In the genomic region with DNA sequence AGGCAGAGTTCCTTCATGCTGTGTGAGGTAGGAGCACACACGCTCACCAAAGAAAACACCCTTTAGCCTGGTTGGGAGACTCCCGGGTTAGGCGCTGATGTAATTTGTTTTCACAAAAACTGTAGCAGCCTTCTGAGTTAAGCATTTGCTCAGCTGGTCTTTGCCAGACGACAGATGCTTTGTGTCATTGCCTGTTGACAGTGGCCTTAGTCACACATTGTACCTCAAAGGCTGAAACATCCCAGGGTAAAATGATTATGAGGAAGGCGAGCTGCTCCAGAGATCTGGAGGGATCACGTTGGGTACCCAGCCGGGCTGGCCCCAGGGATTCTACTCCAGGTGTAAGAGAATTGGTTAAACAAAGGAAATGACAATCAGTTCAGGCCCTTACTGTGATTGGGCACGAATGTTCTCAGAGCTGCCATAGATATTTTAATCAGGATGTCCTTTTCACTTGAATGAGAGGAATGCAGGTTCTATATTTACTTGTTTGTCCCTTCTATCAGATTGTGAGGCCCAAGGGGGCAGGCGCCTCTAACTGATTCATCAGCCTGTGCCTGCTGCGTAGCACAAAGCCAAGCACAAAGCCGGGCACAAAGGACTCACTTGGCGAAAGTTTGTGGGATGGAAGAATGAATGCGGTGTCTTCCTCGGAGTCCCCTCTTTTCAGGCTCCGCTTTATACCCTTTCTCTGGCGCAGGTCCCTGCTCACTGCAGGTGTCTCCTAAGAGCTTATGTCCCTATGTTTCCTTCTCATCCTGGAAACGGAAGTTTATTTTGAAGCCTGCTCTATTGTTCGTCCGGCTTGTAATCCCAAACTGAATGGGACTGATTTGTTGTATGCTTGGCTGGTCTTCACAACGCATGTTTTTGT, we compare ENCODE assay signal across 8 cellular contexts. TPM values are rescaled to one million over a fixed set of nuclear protein-coding genes. Genes with fewer than 3 reads are reported as not detected.
A peak's percentile ranks its signal among the peaks of the same experiment; 100 is the strongest.
DNase-seq lines count a peak whose midpoint lies in the region; ATAC-seq, FAIRE-seq and TF ChIP-seq lines count a peak whose summit lies in the region.

No MANE protein-coding gene starts in this region.

- H3K27me3 ChIP-seq in SJSA1 (replicated peaks) (no peaks in the 10 kb centered on the region), cardiac muscle cell (no peaks in the 10 kb centered on the region)

- peaks cover 24% of the 10 kb centered on the region for H3K4me1 ChIP-seq in SJSA1 (replicated peaks)
- H3K4me1 ChIP-seq in cardiac muscle cell (ENCODE audit: low read depth), result peaks cover 15% of the 10 kb centered on the region

- DNase-seq in H4 (ENCODE audit: low spot score), result peak; percentile 95
- peak; percentile 68 to 71 for DNase-seq in SJSA1 (ENCODE audit: low read depth in 1 of 2, low spot score in 2 of 2)
- DNase-seq in cardiac muscle cell (ENCODE audit: low read depth in 1 of 2, low spot score in 1 of 2), result peak; percentile 59 to 89
- DNase-seq in renal cortical epithelial cell (ENCODE audit: low read depth), result peak; percentile 88
- no peak for DNase-seq in KG1 (lab: John Stamatoyannopoulos, UW)
- DNase-seq in GM12892 (ENCODE audit: insufficient read length), result no peak

- ATAC-seq in HG02970 (IDR thresholded peaks at IDR 0.05; ENCODE audit: low FRiP score, unreplicated experiment) (no peak), HG03442 (IDR thresholded peaks at IDR 0.05; ENCODE audit: unreplicated experiment) (no peak)

- no peaks in the 10 kb centered on the region for H3K36me3 ChIP-seq in SJSA1
- H3K36me3 ChIP-seq in cardiac muscle cell, result no peaks in the 10 kb centered on the region

- no peak for TF ChIP-seq CTCF in cardiac muscle cell (IDR thresholded peaks at IDR 0.05; ENCODE audit: low read depth, low read length)

- H3K27ac ChIP-seq in SJSA1 (peak overlapping the region; percentile 61), cardiac muscle cell (peak overlapping the region; percentile 81)

- H3K9me3 ChIP-seq in SJSA1 (replicated peaks) (no peaks in the 10 kb centered on the region), cardiac muscle cell (ENCODE audit: low read depth) (no peaks in the 10 kb centered on the region)

- no peak for FAIRE-seq in GM12892 (lab: Jason Lieb, UNC)

- no peak overlapping the region for H3K4me3 ChIP-seq in SJSA1
- no peak overlapping the region for H3K4me3 ChIP-seq in cardiac muscle cell

- TF ChIP-seq POLR2A in GM12892 (IDR thresholded peaks at IDR 0.05; ENCODE audit: low read depth, low read length), result no peak

RNA-seq across cellular contexts. Expression of gene ADM, which starts 47.1 kb away (rescaled TPM):
- 86.8 and 91.3 TPM in 2 replicates for total RNA-seq in H4 (2014; rRNA removed; shearing (Covaris generic))
- 6.2 and 9.2 TPM in 2 replicates for total RNA-seq in SJSA1 (2014; rRNA removed; shearing (Covaris generic))
- total RNA-seq in cardiac muscle cell (79.6 and 144 TPM in 2 replicates), renal cortical epithelial cell (56.4 and 57.3 TPM in 2 replicates)
- polyA plus RNA-seq in cardiac muscle cell, result 60.2 and 93.1 TPM in 2 replicates
- 10.1 TPM for polyA plus RNA-seq in GM12892 (2012; ENCODE audit: missing spikeins)

RNA-seq across cellular contexts. Expression of gene SBF2, which starts 58.0 kb away (rescaled TPM):
- total RNA-seq in H4 (2014; rRNA removed; shearing (Covaris generic)), result 15.2 and 27.0 TPM in 2 replicates
- 19.9 and 29.7 TPM in 2 replicates for total RNA-seq in SJSA1 (2014; rRNA removed; shearing (Covaris generic))
- total RNA-seq in cardiac muscle cell (22.0 and 32.3 TPM in 2 replicates), renal cortical epithelial cell (31.6 and 51.4 TPM in 2 replicates)
- 13.3 and 21.0 TPM in 2 replicates for polyA plus RNA-seq in cardiac muscle cell
- polyA plus RNA-seq in GM12892 (2012; ENCODE audit: missing spikeins), result 6.9 TPM

Comparison
In these comparisons a context has a peak if more than half of its experiments do, and no peak if none do; other contexts are left out.
1. DNase-seq: peak in H4 (single experiment), SJSA1 (2 of 2), cardiac muscle cell (2 of 2) and renal cortical epithelial cell (single experiment); none in KG1 (single experiment) and GM12892 (single experiment).